Comparison of ENCODE assay signal across 26 cellular contexts in the genomic region with DNA sequence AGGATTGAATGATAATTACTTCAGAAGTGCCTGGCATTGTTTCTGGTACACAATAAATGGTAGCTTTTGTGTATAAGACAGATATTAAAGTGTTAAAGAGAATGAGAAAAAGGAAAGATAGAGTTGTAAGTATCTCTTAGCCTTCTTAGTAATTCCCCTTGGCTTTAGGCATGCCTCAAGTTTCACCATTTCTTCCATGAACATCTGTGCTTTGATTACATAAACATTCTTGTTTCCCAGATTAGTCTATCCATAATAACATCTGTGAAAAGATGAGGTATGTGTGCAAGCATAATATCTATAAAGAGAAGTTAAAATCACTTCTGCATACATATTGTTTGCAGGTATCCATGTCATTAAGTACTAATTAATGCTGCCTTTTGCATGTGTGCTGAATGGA.
"Had no signal": no experiment of that assay in that cellular context is flagged by ENCODE, and none has a peak within 500 bp of the region (broad histone marks: within the 10 kb centered on the region; RNA-seq: fewer than 3 reads in every experiment).

No MANE protein-coding gene starts in this region.

- H3K4me3 ChIP-seq: adrenal gland, Peyer's patch, SJSA1 had no signal

- DNase-seq: activated CD4-positive, alpha-beta T cell treated with anti-CD3 and anti-CD28 coated beads, Interleukin-2, amount 10 ng/mL, durations not matched to agents 7 days and 5 days; activated CD4-positive, alpha-beta T cell treated with anti-CD3 and anti-CD28 coated beads, Interleukin-2, amount 50 U/mL, for 48 hours; activated CD8-positive, alpha-beta T cell treated with anti-CD3 and anti-CD28 coated beads, Interleukin-2, amount 10 ng/mL, durations not matched to agents 7 days and 5 days; activated gamma-delta T cell; activated naive CD4-positive, alpha-beta T cell treated with Interleukin-2 at 50 U/mL for 16 hours; activated naive CD8-positive, alpha-beta T cell treated with anti-CD3 and anti-CD28 coated beads, Interleukin-2, amount 10 ng/mL, durations not matched to agents 7 days and 5 days; activated T-cell treated with anti-CD3 and anti-CD28 coated beads, Interleukin-2, amount 50 U/mL, for 24 hours; adrenal gland; anterior cingulate cortex; caudate nucleus; cerebellar nuclear complex; NCI-H1092 treated with DMSO at 0.1 percent for 48 hours; NCI-H1417; NCI-H1694; NCI-H1930; NCI-H2081 treated with DMSO at 0.1 percent for 48 hours; NCI-H345; NCI-H524 treated with DMSO at 0.1 percent for 48 hours; PC-3; Peyer's patch; RPMI8226; SHP77 treated with DMSO at 0.1 percent for 48 hours; SK-N-SH had no signal

- FAIRE-seq: bronchial epithelial cell, TTC549 had no signal

- ATAC-seq: activated CD8-positive, alpha-beta T cell treated with anti-CD3 and anti-CD28 coated beads, Interleukin-2, amount 10 ng/mL, durations not matched to agents 7 days and 5 days; PC-3 had no signal
